Comparison of ENCODE assay signal across 1 cellular context in genomic region chr2:168649562-168649961, GRCh38.
TF ChIP-seq lines count a peak whose summit lies in the region.

No MANE protein-coding gene starts in this region.

TF ChIP-seq in GM23338, 12 proteins besides CTCF, POLR2A, EP300 and RAD21 (continued from another document):
- TF ChIP-seq ZNF462 (CRISPR knock-in tag; IDR thresholded peaks at IDR 0.05) (no peak), ETS1 (IDR thresholded peaks at IDR 0.05) (no peak), ZNF331 (CRISPR knock-in tag; IDR thresholded peaks at IDR 0.05; ENCODE audit: low read depth) (no peak), JUNB (IDR thresholded peaks at IDR 0.05; ENCODE audit: unreplicated experiment) (no peak)
